In the genomic region with DNA sequence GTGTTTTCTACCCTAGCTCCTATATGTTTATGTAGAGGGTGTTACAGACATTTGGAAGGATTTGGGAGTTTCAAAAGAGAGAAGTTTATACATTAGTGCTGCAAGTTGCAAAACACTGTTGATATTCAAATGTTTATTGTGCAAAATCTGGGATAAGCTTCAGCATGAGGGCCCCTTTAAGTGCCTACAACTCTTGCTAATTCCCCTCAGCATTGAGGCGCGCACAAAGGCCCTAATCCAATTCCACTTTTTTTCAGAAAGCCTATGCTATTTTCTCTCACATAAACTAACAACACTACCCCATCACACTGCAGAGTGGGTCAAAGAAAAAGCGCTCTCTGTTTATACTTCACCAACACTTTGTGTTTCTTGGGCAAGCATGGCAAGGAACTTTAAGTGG, we compare ENCODE assay signal across 1 cellular context.
TF ChIP-seq lines count a peak whose summit lies in the region.

No MANE protein-coding gene starts in this region.

TF ChIP-seq in H1, 55 proteins besides CTCF, POLR2A, EP300 and RAD21 (continued from another document):
- no peak for TF ChIP-seq GABPA (IDR thresholded peaks at IDR 0.05; ENCODE audit: borderline replicate concordance, insufficient read depth, low read length)
- TF ChIP-seq, protein P1, sequence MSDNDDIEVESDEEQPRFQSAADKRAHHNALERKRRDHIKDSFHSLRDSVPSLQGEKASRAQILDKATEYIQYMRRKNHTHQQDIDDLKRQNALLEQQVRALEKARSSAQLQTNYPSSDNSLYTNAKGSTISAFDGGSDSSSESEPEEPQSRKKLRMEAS (IDR thresholded peaks at IDR 0.05) = no peak
- TF ChIP-seq, protein P2, sequence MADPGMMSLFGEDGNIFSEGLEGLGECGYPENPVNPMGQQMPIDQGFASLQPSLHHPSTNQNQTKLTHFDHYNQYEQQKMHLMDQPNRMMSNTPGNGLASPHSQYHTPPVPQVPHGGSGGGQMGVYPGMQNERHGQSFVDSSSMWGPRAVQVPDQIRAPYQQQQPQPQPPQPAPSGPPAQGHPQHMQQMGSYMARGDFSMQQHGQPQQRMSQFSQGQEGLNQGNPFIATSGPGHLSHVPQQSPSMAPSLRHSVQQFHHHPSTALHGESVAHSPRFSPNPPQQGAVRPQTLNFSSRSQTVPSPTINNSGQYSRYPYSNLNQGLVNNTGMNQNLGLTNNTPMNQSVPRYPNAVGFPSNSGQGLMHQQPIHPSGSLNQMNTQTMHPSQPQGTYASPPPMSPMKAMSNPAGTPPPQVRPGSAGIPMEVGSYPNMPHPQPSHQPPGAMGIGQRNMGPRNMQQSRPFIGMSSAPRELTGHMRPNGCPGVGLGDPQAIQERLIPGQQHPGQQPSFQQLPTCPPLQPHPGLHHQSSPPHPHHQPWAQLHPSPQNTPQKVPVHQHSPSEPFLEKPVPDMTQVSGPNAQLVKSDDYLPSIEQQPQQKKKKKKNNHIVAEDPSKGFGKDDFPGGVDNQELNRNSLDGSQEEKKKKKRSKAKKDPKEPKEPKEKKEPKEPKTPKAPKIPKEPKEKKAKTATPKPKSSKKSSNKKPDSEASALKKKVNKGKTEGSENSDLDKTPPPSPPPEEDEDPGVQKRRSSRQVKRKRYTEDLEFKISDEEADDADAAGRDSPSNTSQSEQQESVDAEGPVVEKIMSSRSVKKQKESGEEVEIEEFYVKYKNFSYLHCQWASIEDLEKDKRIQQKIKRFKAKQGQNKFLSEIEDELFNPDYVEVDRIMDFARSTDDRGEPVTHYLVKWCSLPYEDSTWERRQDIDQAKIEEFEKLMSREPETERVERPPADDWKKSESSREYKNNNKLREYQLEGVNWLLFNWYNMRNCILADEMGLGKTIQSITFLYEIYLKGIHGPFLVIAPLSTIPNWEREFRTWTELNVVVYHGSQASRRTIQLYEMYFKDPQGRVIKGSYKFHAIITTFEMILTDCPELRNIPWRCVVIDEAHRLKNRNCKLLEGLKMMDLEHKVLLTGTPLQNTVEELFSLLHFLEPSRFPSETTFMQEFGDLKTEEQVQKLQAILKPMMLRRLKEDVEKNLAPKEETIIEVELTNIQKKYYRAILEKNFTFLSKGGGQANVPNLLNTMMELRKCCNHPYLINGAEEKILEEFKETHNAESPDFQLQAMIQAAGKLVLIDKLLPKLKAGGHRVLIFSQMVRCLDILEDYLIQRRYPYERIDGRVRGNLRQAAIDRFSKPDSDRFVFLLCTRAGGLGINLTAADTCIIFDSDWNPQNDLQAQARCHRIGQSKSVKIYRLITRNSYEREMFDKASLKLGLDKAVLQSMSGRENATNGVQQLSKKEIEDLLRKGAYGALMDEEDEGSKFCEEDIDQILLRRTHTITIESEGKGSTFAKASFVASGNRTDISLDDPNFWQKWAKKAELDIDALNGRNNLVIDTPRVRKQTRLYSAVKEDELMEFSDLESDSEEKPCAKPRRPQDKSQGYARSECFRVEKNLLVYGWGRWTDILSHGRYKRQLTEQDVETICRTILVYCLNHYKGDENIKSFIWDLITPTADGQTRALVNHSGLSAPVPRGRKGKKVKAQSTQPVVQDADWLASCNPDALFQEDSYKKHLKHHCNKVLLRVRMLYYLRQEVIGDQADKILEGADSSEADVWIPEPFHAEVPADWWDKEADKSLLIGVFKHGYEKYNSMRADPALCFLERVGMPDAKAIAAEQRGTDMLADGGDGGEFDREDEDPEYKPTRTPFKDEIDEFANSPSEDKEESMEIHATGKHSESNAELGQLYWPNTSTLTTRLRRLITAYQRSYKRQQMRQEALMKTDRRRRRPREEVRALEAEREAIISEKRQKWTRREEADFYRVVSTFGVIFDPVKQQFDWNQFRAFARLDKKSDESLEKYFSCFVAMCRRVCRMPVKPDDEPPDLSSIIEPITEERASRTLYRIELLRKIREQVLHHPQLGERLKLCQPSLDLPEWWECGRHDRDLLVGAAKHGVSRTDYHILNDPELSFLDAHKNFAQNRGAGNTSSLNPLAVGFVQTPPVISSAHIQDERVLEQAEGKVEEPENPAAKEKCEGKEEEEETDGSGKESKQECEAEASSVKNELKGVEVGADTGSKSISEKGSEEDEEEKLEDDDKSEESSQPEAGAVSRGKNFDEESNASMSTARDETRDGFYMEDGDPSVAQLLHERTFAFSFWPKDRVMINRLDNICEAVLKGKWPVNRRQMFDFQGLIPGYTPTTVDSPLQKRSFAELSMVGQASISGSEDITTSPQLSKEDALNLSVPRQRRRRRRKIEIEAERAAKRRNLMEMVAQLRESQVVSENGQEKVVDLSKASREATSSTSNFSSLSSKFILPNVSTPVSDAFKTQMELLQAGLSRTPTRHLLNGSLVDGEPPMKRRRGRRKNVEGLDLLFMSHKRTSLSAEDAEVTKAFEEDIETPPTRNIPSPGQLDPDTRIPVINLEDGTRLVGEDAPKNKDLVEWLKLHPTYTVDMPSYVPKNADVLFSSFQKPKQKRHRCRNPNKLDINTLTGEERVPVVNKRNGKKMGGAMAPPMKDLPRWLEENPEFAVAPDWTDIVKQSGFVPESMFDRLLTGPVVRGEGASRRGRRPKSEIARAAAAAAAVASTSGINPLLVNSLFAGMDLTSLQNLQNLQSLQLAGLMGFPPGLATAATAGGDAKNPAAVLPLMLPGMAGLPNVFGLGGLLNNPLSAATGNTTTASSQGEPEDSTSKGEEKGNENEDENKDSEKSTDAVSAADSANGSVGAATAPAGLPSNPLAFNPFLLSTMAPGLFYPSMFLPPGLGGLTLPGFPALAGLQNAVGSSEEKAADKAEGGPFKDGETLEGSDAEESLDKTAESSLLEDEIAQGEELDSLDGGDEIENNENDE (IDR thresholded peaks at IDR 0.05; ENCODE audit: insufficient replicate concordance, low read length) = no peak
